13 cellular contexts compared by ENCODE assay signal in the genomic region with DNA sequence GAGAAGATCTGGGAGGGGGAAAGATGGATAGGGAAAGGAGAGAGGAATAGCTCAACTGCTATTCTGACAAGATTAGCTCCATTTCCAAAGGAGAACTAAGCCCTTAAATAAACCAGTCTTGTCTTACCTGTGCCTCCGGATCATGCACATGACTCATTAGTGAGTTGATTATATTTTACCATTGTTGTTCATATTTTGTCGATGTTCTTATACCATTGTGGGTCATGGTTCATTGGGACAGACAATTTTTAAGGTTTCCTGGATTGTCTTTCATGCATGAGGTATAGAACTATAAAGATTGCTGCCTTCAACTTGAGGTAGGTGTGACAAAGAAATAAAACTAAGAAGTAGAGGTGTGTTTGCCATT.
A peak's percentile ranks its signal among the peaks of the same experiment; 100 is the strongest.
DNase-seq lines count a peak whose midpoint lies in the region; ATAC-seq and TF ChIP-seq lines count a peak whose summit lies in the region.
"Had no signal": no experiment of that assay in that cellular context is flagged by ENCODE, and none has a peak within 500 bp of the region (broad histone marks: within the 10 kb centered on the region; RNA-seq: fewer than 3 reads in every experiment).

No MANE protein-coding gene starts in this region.

- H3K23ac ChIP-seq in trophoblast cell (ENCODE audit: low read length) = no peak overlapping the region

- H3K4me2 ChIP-seq in trophoblast cell (ENCODE audit: low read length) = no peak overlapping the region

- peaks cover 0 to 4% of the 10 kb centered on the region in 2 experiments for H3K4me1 ChIP-seq in trophoblast cell (ENCODE audit: control insufficient read depth in 1 of 2, insufficient read depth in 2 of 2, low read length in 2 of 2)
- peaks cover 3% of the 10 kb centered on the region for H3K4me1 ChIP-seq in ovary (ENCODE audit: insufficient read depth)

- ATAC-seq in activated T-helper 17 cell treated with anti-CD3 and anti-CD28 coated beads, Interleukin-2, amount 50 U/mL, for 72 hours (replicated peaks) = no peak
- ATAC-seq in memory B cell (ENCODE audit: low read depth) (no peak), HG02884 (IDR thresholded peaks at IDR 0.05; ENCODE audit: unreplicated experiment) (no peak), HG03139 (IDR thresholded peaks at IDR 0.05; ENCODE audit: unreplicated experiment) (no peak)

- H4K12ac ChIP-seq in trophoblast cell (ENCODE audit: low read depth, low read length) = no peak overlapping the region

- TF ChIP-seq CTCF in HFFc6 (IDR thresholded peaks at IDR 0.05) (no peak), ovary (IDR thresholded peaks at IDR 0.05) (no peak)

- H2AFZ ChIP-seq in trophoblast cell (ENCODE audit: insufficient read depth, low read length, poor library complexity) = no peak overlapping the region

- peaks cover 18% of the 10 kb centered on the region for H3K79me1 ChIP-seq in trophoblast cell (ENCODE audit: low read length)

- no peak overlapping the region for H4K91ac ChIP-seq in trophoblast cell (ENCODE audit: low read depth, low read length)

- no peaks in the 10 kb centered on the region for H3K9me3 Mint-ChIP-seq in HFFc6
- peaks cover 2% of the 10 kb centered on the region for H3K9me3 Mint-ChIP-seq in activated T-helper 17 cell treated with anti-CD3 and anti-CD28 coated beads, Interleukin-2, amount 50 U/mL, for 72 hours
- no peaks in the 10 kb centered on the region for H3K9me3 Mint-ChIP-seq in memory B cell
- H3K9me3 Mint-ChIP-seq: mesothelial cell of epicardium had no signal

- H3K36me3 Mint-ChIP-seq in HFFc6 (ENCODE audit: low read depth) = no peaks in the 10 kb centered on the region
- H3K36me3 Mint-ChIP-seq in activated T-helper 17 cell treated with anti-CD3 and anti-CD28 coated beads, Interleukin-2, amount 50 U/mL, for 72 hours (ENCODE audit: low read depth) = no peaks in the 10 kb centered on the region
- no peaks in the 10 kb centered on the region for H3K36me3 Mint-ChIP-seq in memory B cell
- H3K36me3 Mint-ChIP-seq: activated naive CD8-positive, alpha-beta T cell; mesothelial cell of epicardium had no signal

- H3K36me3 ChIP-seq in trophoblast cell (ENCODE audit: control insufficient read depth in 1 of 2, insufficient read depth in 2 of 2, low read length in 2 of 2) = no peaks in the 10 kb centered on the region
- H3K36me3 ChIP-seq in ovary = no peaks in the 10 kb centered on the region
- H3K36me3 ChIP-seq: BE2C had no signal

- H3K9ac ChIP-seq in trophoblast cell (ENCODE audit: low read length) = no peak overlapping the region

- intact Hi-C loops in ovary (cut with DNase I) = no loop called here

- H3K14ac ChIP-seq in trophoblast cell (ENCODE audit: low read length) = no peak overlapping the region

- H3K4me3 Mint-ChIP-seq in HFFc6 (peak overlapping the region; percentile 42), memory B cell (no peak overlapping the region)
- H3K4me3 Mint-ChIP-seq in activated T-helper 17 cell treated with anti-CD3 and anti-CD28 coated beads, Interleukin-2, amount 50 U/mL, for 72 hours = peak overlapping the region; percentile 52
- H3K4me3 Mint-ChIP-seq: activated naive CD8-positive, alpha-beta T cell; mesothelial cell of epicardium had no signal

- H4K8ac ChIP-seq in trophoblast cell (ENCODE audit: low read depth, low read length) = no peak overlapping the region

- H3K27ac Mint-ChIP-seq in HFFc6 (peak overlapping the region; percentile 94), memory B cell (peak overlapping the region; percentile 100)
- peak overlapping the region; percentile 74 for H3K27ac Mint-ChIP-seq in activated T-helper 17 cell treated with anti-CD3 and anti-CD28 coated beads, Interleukin-2, amount 50 U/mL, for 72 hours
- H3K27ac Mint-ChIP-seq: activated naive CD8-positive, alpha-beta T cell had no signal

- no peak for TF ChIP-seq EP300 in ovary (IDR thresholded peaks at IDR 0.05)

- H2BK120ac ChIP-seq in trophoblast cell (ENCODE audit: insufficient read depth, low read length, poor library complexity) = no peak overlapping the region

- TF ChIP-seq POLR2A in ovary (IDR thresholded peaks at IDR 0.05) = no peak

- H3K18ac ChIP-seq in trophoblast cell (ENCODE audit: low read length) = no peak overlapping the region

- H3K27me3 ChIP-seq in trophoblast cell (ENCODE audit: insufficient read depth, low read length) (no peaks in the 10 kb centered on the region), ovary (no peaks in the 10 kb centered on the region)
- H3K27me3 ChIP-seq: BE2C had no signal

- no peak overlapping the region for H3K4ac ChIP-seq in trophoblast cell (ENCODE audit: low read depth, low read length)

- H2BK12ac ChIP-seq in trophoblast cell (ENCODE audit: low read length) = no peak overlapping the region

- H3K4me1 Mint-ChIP-seq in HFFc6 (ENCODE audit: low read depth) (peaks cover 55% of the 10 kb centered on the region), memory B cell (peaks cover 37% of the 10 kb centered on the region)
- peaks cover 32% of the 10 kb centered on the region for H3K4me1 Mint-ChIP-seq in activated T-helper 17 cell treated with anti-CD3 and anti-CD28 coated beads, Interleukin-2, amount 50 U/mL, for 72 hours

- H3K27me3 Mint-ChIP-seq in HFFc6 (ENCODE audit: insufficient read depth) (no peaks in the 10 kb centered on the region; the same call in 1 of the 2 replicates), memory B cell (no peaks in the 10 kb centered on the region)
- H3K27me3 Mint-ChIP-seq in activated T-helper 17 cell treated with anti-CD3 and anti-CD28 coated beads, Interleukin-2, amount 50 U/mL, for 72 hours = no peaks in the 10 kb centered on the region
- H3K27me3 Mint-ChIP-seq: activated naive CD8-positive, alpha-beta T cell had no signal

- no CpG with 5 or more reads among the region's 2 CpGs for WGBS in trophoblast cell (ENCODE audit: extremely low coverage, insufficient coverage, insufficient read length)
- WGBS in ovary, 3 donors = 45 to 95% (median 95%) methylated on average over 2 of the region's 2 CpGs

- H3K79me2 ChIP-seq in trophoblast cell (ENCODE audit: control insufficient read depth, insufficient read depth, low read length, poor library complexity) = no peaks in the 10 kb centered on the region

- no peak overlapping the region for H2BK5ac ChIP-seq in trophoblast cell (ENCODE audit: low read depth, low read length, poor library complexity)

- H3K9me3 ChIP-seq in trophoblast cell (ENCODE audit: insufficient read depth, low read depth, low read length) (no peaks in the 10 kb centered on the region), ovary (no peaks in the 10 kb centered on the region)
- H3K9me3 ChIP-seq: BE2C had no signal

- no peak overlapping the region for H3K27ac ChIP-seq in trophoblast cell (ENCODE audit: low read depth, low read length)
- no peak overlapping the region for H3K27ac ChIP-seq in ovary
- H3K27ac ChIP-seq: coronary artery had no signal

- no peak for DNase-seq in HFFc6
- DNase-seq in memory B cell (ENCODE audit: low spot score in 2 of 2) = no peak
- DNase-seq in trophoblast cell = no peak
- DNase-seq in ovary = no peak
- DNase-seq: activated CD4-positive, CD25-positive, alpha-beta regulatory T cell treated with anti-CD3 and anti-CD28 coated beads, Interleukin-2, amount 50 U/mL, for 72 hours; nucleus accumbens had no signal

- no peak overlapping the region for H2AK5ac ChIP-seq in trophoblast cell (ENCODE audit: low read length)

- no peak overlapping the region for H3K4me3 ChIP-seq in trophoblast cell (ENCODE audit: low read depth, low read length)
- H3K4me3 ChIP-seq in ovary = no peak overlapping the region
- H3K4me3 ChIP-seq: coronary artery had no signal
